ENCODE assay signal across 1 cellular context in the genomic region with DNA sequence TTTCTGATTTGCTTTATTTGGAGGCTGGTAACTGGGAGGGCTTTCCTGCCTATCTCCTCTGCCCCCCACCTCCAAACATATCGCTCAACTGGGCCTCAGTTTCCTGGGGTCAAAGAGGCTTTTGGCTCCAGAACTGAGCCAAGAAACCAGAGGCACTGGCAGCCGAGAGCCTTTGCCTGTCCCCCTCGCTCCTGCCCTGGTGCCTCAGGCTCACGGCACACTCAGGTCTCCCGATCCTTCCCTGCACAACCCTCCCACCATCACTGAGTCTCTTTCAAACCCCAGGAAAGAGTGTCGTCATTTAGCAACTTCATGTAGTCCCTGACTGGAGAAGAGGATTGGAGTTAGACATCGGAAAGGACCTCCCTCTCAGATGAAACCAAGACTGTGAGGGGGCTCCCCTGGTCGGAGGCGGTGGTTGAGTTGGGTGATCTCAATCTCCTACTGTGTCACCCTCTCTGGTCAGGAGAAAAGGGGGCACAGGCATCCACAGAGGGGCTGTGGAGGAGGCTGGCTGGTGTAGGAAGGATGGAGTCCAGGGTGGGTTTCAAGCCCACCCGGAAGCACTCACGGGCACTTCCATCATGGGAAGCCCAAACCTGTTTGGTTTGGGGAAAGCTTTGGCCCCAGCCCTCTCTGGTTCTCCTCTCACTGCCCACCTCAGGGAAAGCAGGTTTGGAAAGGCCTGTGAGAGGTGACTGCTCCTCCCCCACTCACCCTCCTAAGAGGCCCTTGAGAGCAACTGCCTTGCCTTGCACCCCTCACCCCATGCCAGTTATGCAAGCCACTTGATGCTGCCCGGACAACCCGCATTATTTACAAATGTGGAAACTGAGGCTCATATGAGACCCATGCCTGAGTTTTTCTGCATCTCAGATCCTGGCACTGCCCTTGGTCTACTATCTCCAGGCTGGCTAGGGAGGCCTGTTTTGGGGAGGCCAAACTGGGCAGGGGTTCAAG.
TF ChIP-seq lines count a peak whose summit lies in the region.

No MANE protein-coding gene starts in this region.

TF ChIP-seq in IMR-90, 13 proteins besides CTCF, POLR2A, EP300 and RAD21 (continued from another document):
- TF ChIP-seq, protein P1, sequence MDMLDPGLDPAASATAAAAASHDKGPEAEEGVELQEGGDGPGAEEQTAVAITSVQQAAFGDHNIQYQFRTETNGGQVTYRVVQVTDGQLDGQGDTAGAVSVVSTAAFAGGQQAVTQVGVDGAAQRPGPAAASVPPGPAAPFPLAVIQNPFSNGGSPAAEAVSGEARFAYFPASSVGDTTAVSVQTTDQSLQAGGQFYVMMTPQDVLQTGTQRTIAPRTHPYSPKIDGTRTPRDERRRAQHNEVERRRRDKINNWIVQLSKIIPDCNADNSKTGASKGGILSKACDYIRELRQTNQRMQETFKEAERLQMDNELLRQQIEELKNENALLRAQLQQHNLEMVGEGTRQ (IDR thresholded peaks at IDR 0.05; ENCODE audit: low read depth, low read length), result no peak
- TF ChIP-seq CEBPB (IDR thresholded peaks at IDR 0.05; ENCODE audit: low read depth, low read length), result no peak
- no peak for TF ChIP-seq MXI1 (IDR thresholded peaks at IDR 0.05; ENCODE audit: borderline replicate concordance, low read depth, low read length)
- no peak for TF ChIP-seq FOS (IDR thresholded peaks at IDR 0.05; ENCODE audit: low read depth, low read length)
- TF ChIP-seq NFE2L2 (IDR thresholded peaks at IDR 0.05; ENCODE audit: low read depth, low read length), result no peak
